22 cellular contexts compared by ENCODE assay signal in the genomic region with DNA sequence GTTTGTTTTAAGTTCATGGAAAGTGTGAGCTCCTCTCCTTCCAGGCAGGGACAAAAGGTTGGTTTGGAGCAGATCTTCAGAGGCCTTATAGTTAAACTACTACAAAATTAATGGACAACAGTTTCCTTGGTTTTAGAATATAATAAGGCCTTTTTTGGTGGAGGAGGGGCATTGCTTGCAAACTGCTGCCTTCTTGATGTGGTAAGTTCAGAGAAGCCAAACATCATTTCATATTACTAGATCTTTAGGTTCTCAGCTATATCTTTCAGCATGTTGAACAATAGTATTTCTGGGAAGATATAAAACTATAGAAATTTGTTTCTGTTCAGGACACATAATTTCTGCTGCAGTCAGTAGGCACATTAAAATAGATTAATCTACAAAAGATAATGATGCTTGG.
A peak's percentile ranks its signal among the peaks of the same experiment; 100 is the strongest.
DNase-seq lines count a peak whose midpoint lies in the region; ATAC-seq lines count a peak whose summit lies in the region.
"Had no signal": no experiment of that assay in that cellular context is flagged by ENCODE, and none has a peak within 500 bp of the region (broad histone marks: within the 10 kb centered on the region; RNA-seq: fewer than 3 reads in every experiment).

No MANE protein-coding gene starts in this region.

- no peak overlapping the region for H3K4me3 ChIP-seq in Jurkat, Clone E6-1 (ENCODE audit: low read length)
- H3K4me3 ChIP-seq: A549; BLaER1 treated with 17β-estradiol and CSF1 and Interleukin-3, amounts not matched to agents 10 nM and 100 nM had no signal

- no peak overlapping the region for H3K4me3 Mint-ChIP-seq in activated CD8-positive, alpha-beta memory T cell treated with anti-CD3 and anti-CD28 coated beads, Interleukin-2, amount 10 ng/mL, durations not matched to agents 7 days and 5 days
- no peak overlapping the region for H3K4me3 Mint-ChIP-seq in activated T-helper 17 cell treated with anti-CD3 and anti-CD28 coated beads, Interleukin-2, amount 50 U/mL, for 72 hours
- H3K4me3 Mint-ChIP-seq: CD14-positive monocyte; CD4-positive, alpha-beta T cell had no signal

- no peaks in the 10 kb centered on the region for H3K4me1 Mint-ChIP-seq in activated CD8-positive, alpha-beta memory T cell treated with anti-CD3 and anti-CD28 coated beads, Interleukin-2, amount 10 ng/mL, durations not matched to agents 7 days and 5 days
- peaks cover 13% of the 10 kb centered on the region for H3K4me1 Mint-ChIP-seq in activated T-helper 17 cell treated with anti-CD3 and anti-CD28 coated beads, Interleukin-2, amount 50 U/mL, for 72 hours
- H3K4me1 Mint-ChIP-seq: CD14-positive monocyte had no signal

- H3K27ac Mint-ChIP-seq in activated CD8-positive, alpha-beta memory T cell treated with anti-CD3 and anti-CD28 coated beads, Interleukin-2, amount 10 ng/mL, durations not matched to agents 7 days and 5 days = peak overlapping the region; percentile 47
- peak overlapping the region; percentile 9 for H3K27ac Mint-ChIP-seq in activated T-helper 17 cell treated with anti-CD3 and anti-CD28 coated beads, Interleukin-2, amount 50 U/mL, for 72 hours
- H3K27ac Mint-ChIP-seq: CD14-positive monocyte; CD4-positive, alpha-beta T cell had no signal

- DNase-seq in activated CD8-positive, alpha-beta memory T cell treated with anti-CD3 and anti-CD28 coated beads, Interleukin-2, amount 10 ng/mL, durations not matched to agents 7 days and 5 days = no peak
- no peak for DNase-seq in activated CD8-positive, alpha-beta memory T cell treated with anti-CD3 and anti-CD28 coated beads, Interleukin-2, amount 50 U/mL, for 48 hours
- DNase-seq in COLO829 (ENCODE audit: low spot score) (peak; percentile 13), NCI-H345 treated with DMSO at 0.1 percent for 48 hours (lab: John Stamatoyannopoulos, UW; ENCODE audit: unreplicated experiment) (no peak)
- DNase-seq in Jurkat, Clone E6-1 (ENCODE audit: low read depth, low spot score) = peak; percentile 66
- no peak for DNase-seq in activated CD4-positive, alpha-beta T cell treated with anti-CD3 and anti-CD28 coated beads, Interleukin-2, amount 50 U/mL, for 48 hours
- DNase-seq: 8988T; ACHN; AML-193; BE2C; Caco-2; CD4-positive, alpha-beta T cell; DMS153; EL; GF-D8; H7; HCEC 1CT had no signal

- peaks cover 11% of the 10 kb centered on the region for H3K36me3 Mint-ChIP-seq in activated CD8-positive, alpha-beta memory T cell treated with anti-CD3 and anti-CD28 coated beads, Interleukin-2, amount 10 ng/mL, durations not matched to agents 7 days and 5 days
- no peaks in the 10 kb centered on the region for H3K36me3 Mint-ChIP-seq in activated T-helper 17 cell treated with anti-CD3 and anti-CD28 coated beads, Interleukin-2, amount 50 U/mL, for 72 hours (ENCODE audit: low read depth)
- H3K36me3 Mint-ChIP-seq: CD14-positive monocyte had no signal

- no peaks in the 10 kb centered on the region for H3K9me3 Mint-ChIP-seq in activated CD8-positive, alpha-beta memory T cell treated with anti-CD3 and anti-CD28 coated beads, Interleukin-2, amount 10 ng/mL, durations not matched to agents 7 days and 5 days (ENCODE audit: low read depth)
- H3K9me3 Mint-ChIP-seq in activated T-helper 17 cell treated with anti-CD3 and anti-CD28 coated beads, Interleukin-2, amount 50 U/mL, for 72 hours = peaks cover 10% of the 10 kb centered on the region
- H3K9me3 Mint-ChIP-seq: CD4-positive, alpha-beta T cell had no signal

- H3K27me3 Mint-ChIP-seq in activated CD8-positive, alpha-beta memory T cell treated with anti-CD3 and anti-CD28 coated beads, Interleukin-2, amount 10 ng/mL, durations not matched to agents 7 days and 5 days = no peaks in the 10 kb centered on the region
- H3K27me3 Mint-ChIP-seq in activated T-helper 17 cell treated with anti-CD3 and anti-CD28 coated beads, Interleukin-2, amount 50 U/mL, for 72 hours = no peaks in the 10 kb centered on the region
- H3K27me3 Mint-ChIP-seq: CD4-positive, alpha-beta T cell had no signal

- CTCF ChIA-PET in activated CD8-positive, alpha-beta memory T cell treated with anti-CD3 and anti-CD28 coated beads, Interleukin-2, amount 10 ng/mL, durations not matched to agents 7 days and 5 days (lab: Charles Lee) = no interaction called here

- ATAC-seq in activated CD8-positive, alpha-beta memory T cell treated with anti-CD3 and anti-CD28 coated beads, Interleukin-2, amount 10 ng/mL, durations not matched to agents 7 days and 5 days = no peak
- ATAC-seq in activated T-helper 17 cell treated with anti-CD3 and anti-CD28 coated beads, Interleukin-2, amount 50 U/mL, for 72 hours (replicated peaks) = no peak
- ATAC-seq in HG03521 (IDR thresholded peaks at IDR 0.05; ENCODE audit: unreplicated experiment) = no peak

Comparison
In these comparisons a context has a peak if more than half of its experiments do, and no peak if none do; other contexts are left out.
1. DNase-seq: peak in COLO829 (single experiment) and Jurkat, Clone E6-1 (single experiment); none in activated CD8-positive, alpha-beta memory T cell treated with anti-CD3 and anti-CD28 coated beads, Interleukin-2, amount 10 ng/mL, durations not matched to agents 7 days and 5 days (single experiment), activated CD8-positive, alpha-beta memory T cell treated with anti-CD3 and anti-CD28 coated beads, Interleukin-2, amount 50 U/mL, for 48 hours (single experiment), activated CD4-positive, alpha-beta T cell treated with anti-CD3 and anti-CD28 coated beads, Interleukin-2, amount 50 U/mL, for 48 hours (0 of 2) and NCI-H345 treated with DMSO at 0.1 percent for 48 hours (single experiment).